In the genomic region with DNA sequence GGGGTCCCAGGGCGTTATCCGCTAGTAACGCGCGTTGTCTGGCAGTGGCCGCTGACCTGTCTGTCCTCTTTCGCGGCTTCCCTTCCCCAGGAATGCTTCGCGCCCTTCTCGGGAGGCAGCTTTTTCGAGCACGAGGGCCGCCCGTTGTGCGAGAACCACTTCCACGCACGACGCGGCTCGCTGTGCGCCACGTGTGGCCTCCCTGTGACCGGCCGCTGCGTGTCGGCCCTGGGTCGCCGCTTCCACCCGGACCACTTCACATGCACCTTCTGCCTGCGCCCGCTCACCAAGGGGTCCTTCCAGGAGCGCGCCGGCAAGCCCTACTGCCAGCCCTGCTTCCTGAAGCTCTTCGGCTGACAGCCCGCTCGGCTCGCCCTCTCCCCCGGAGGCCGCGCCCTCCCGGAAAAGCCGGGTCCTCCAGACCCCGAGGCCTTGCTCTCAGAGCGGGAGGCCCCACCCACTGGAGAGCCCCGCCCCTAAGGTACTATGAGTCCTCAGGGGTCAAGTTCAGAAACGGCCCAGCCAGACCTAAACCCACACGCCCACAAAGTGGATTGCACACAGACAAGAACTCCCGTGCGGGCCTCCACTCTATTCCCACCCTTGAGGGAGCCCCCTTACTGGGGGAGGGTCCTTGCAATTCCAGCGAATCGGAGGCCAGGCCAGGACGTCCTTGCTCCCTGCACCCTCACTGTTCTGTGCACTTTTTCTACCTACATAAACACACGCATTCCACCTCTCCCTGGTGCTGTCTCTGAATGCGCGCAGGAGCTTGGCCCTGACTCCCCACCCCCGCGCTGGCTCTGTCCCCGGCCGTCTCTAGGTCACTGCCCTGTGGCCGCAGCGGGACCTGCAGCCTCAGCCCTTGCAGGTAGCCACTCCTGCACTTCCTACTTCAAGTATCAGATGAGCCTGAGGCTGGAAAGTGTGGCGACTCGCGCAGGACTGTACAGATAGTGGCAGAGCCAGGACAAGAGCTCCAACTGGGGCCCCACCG, we compare ENCODE assay signal across 9 cellular contexts. TPM values are rescaled to one million over a fixed set of nuclear protein-coding genes. Genes with fewer than 3 reads are reported as not detected.
DNase-seq lines count a peak whose midpoint lies in the region; ATAC-seq and TF ChIP-seq lines count a peak whose summit lies in the region.
"Had no signal": no experiment of that assay in that cellular context is flagged by ENCODE, and none has a peak within 500 bp of the region (broad histone marks: within the 10 kb centered on the region; RNA-seq: fewer than 3 reads in every experiment).

No MANE protein-coding gene starts in this region.

- DNase-seq in HT-29 (ENCODE audit: low spot score) (peak; percentile 80), aorta (no peak), NCI-H146 treated with DMSO at 0.1 percent for 48 hours (lab: John Stamatoyannopoulos, UW; ENCODE audit: unreplicated experiment) (no peak), AG08396 (ENCODE audit: low spot score) (no peak)
- DNase-seq in activated T-cell treated with anti-CD3 and anti-CD28 coated beads, Interleukin-2, amount 50 U/mL, for 72 hours, result peak; percentile 55 to 59

- H3K9me3 ChIP-seq in liver (ENCODE audit: control insufficient read depth in 4 of 4, low read length in 3 of 4) (no peaks in the 10 kb centered on the region), aorta (ENCODE audit: control insufficient read depth, low read length) (no peaks in the 10 kb centered on the region)

- no peak overlapping the region for H3K27ac Mint-ChIP-seq in activated T-cell treated with anti-CD3 and anti-CD28 coated beads, Interleukin-2, amount 50 U/mL, for 72 hours

- peak overlapping the region; percentile 88 to 92 for H3K4me3 Mint-ChIP-seq in activated T-cell treated with anti-CD3 and anti-CD28 coated beads, Interleukin-2, amount 50 U/mL, for 72 hours

- peaks cover 0 to 1% of the 10 kb centered on the region in 2 donors for H3K36me3 Mint-ChIP-seq in activated T-cell treated with anti-CD3 and anti-CD28 coated beads, Interleukin-2, amount 50 U/mL, for 72 hours (ENCODE audit: insufficient read depth in 2 of 2)

- peak overlapping the region; percentile 7 to 72 (median 54) for H3K4me3 ChIP-seq in liver (ENCODE audit: low read depth in 1 of 3, low read length in 3 of 3)
- H3K4me3 ChIP-seq in aorta (ENCODE audit: low read length in 2 of 2), result no peak overlapping the region

- H3K4me1 ChIP-seq in liver (ENCODE audit: control insufficient read depth in 4 of 4, insufficient read depth in 4 of 4, low read length in 3 of 4) (peaks cover 5 to 31% (median 19%) of the 10 kb centered on the region in 4 donors), aorta (ENCODE audit: control insufficient read depth in 1 of 2, insufficient read depth in 2 of 2, low read length in 2 of 2) (no peaks in the 10 kb centered on the region)

- H3K9me3 Mint-ChIP-seq in activated T-cell treated with anti-CD3 and anti-CD28 coated beads, Interleukin-2, amount 50 U/mL, for 72 hours, result no peaks in the 10 kb centered on the region

- TF ChIP-seq POLR2A in GM18505 (IDR thresholded peaks at IDR 0.05; ENCODE audit: borderline replicate concordance, extremely low read depth, insufficient read depth, insufficient read length), result no peak

- no peaks in the 10 kb centered on the region for H3K36me3 ChIP-seq in liver (ENCODE audit: control insufficient read depth in 4 of 4, insufficient read depth in 3 of 4, low read depth in 1 of 4, low read length in 3 of 4)
- H3K36me3 ChIP-seq in aorta (ENCODE audit: control insufficient read depth in 1 of 2, insufficient read depth in 2 of 2, low read length in 1 of 2), result peaks cover 0 to 11% of the 10 kb centered on the region in 2 donors

- peak overlapping the region; percentile 81 to 89 for H3K27ac ChIP-seq in liver (ENCODE audit: low read depth in 1 of 2, low read length in 2 of 2)
- H3K27ac ChIP-seq in aorta (ENCODE audit: low read depth in 1 of 2, low read length in 2 of 2), result no peak overlapping the region

- H3K4me1 Mint-ChIP-seq in activated T-cell treated with anti-CD3 and anti-CD28 coated beads, Interleukin-2, amount 50 U/mL, for 72 hours (ENCODE audit: low read depth), result peaks cover 26% of the 10 kb centered on the region

- H3K27me3 ChIP-seq in liver (ENCODE audit: control insufficient read depth in 4 of 4, insufficient read depth in 4 of 4, low read length in 3 of 4) (no peaks in the 10 kb centered on the region), aorta (ENCODE audit: control insufficient read depth in 1 of 2, insufficient read depth in 2 of 2, low read length in 1 of 2) (no peaks in the 10 kb centered on the region)

- ATAC-seq in GM18505 (IDR thresholded peaks at IDR 0.05; ENCODE audit: unreplicated experiment) (peak; percentile 29), aorta (ENCODE audit: low FRiP score) (peak; percentile 5), HG02870 (IDR thresholded peaks at IDR 0.05; ENCODE audit: unreplicated experiment) (no peak)
- peak; percentile 37 to 54 for ATAC-seq in activated T-cell treated with anti-CD3 and anti-CD28 coated beads, Interleukin-2, amount 50 U/mL, for 72 hours (replicated peaks in 1 of 2)

- peak; percentile 63 for TF ChIP-seq CTCF in liver (IDR thresholded peaks at IDR 0.05; ENCODE audit: low read depth, low read length, missing input control)

- H3K27me3 Mint-ChIP-seq in activated T-cell treated with anti-CD3 and anti-CD28 coated beads, Interleukin-2, amount 50 U/mL, for 72 hours (ENCODE audit: low read depth), result peaks cover 33% of the 10 kb centered on the region

- TF ChIP-seq RAD21 in liver (IDR thresholded peaks at IDR 0.05), result peak; percentile 54 to 68

- no peak overlapping the region for H3K9ac ChIP-seq in liver (ENCODE audit: low read depth in 1 of 2, low read length in 2 of 2)

- 20% methylated on average over 67 of the region's 67 CpGs for WGBS in liver
- WGBS in aorta, 2 donors, result 75 to 78% methylated on average over 67 of the region's 67 CpGs

- intact Hi-C loops in aorta (cut with DNase I), result no loop called here

TF ChIP-seq in liver, 16 proteins besides CTCF, POLR2A, EP300 and RAD21 (continues in another document):
- TF ChIP-seq RXRA (IDR thresholded peaks at IDR 0.05) (peak; percentile 88 to 90), GABPA (IDR thresholded peaks at IDR 0.05 in 1 of 2, conservative IDR thresholded peaks at IDR 0.05 in 1 of 2) (peak in 1 of 2 donors; percentile 27), REST (IDR thresholded peaks at IDR 0.05) (no peak)

RNA-seq across cellular contexts. Expression of gene SLC5A2, which starts 5.4 kb away (rescaled TPM):
- 0.29 and 0.86 TPM in 2 replicates for total RNA-seq in HT-29 (2014; rRNA removed; shearing (Covaris generic))
- not detected for total RNA-seq in activated T-cell treated with anti-CD3 and anti-CD28 coated beads, Interleukin-2, amount 50 U/mL, for 72 hours
- total RNA-seq in liver (under 1 TPM in 1 of 2 donors, not detected in 1; 0.14 TPM), aorta (under 1 TPM; 0.24 to 0.65 TPM)
- polyA plus RNA-seq in liver (1 to 10 TPM in 1 of 2 donors, under 1 TPM in 1; 0.93 to 8.1 TPM), aorta (1 to 10 TPM in 1 of 2 donors, not detected in 1; 2.3 TPM)
- total RNA-seq: NCI-H460 had no signal

RNA-seq across cellular contexts. Expression of gene TGFB1I1, which starts 5.6 kb away (rescaled TPM):
- 0.43 and 1.1 TPM in 2 replicates for total RNA-seq in HT-29 (2014; rRNA removed; shearing (Covaris generic))
- total RNA-seq in activated T-cell treated with anti-CD3 and anti-CD28 coated beads, Interleukin-2, amount 50 U/mL, for 72 hours, result 1 to 10 TPM; 1.3 to 4.4 TPM
- total RNA-seq in liver, result 1 to 10 TPM; 4.2 to 6.8 TPM
- polyA plus RNA-seq in liver, result 1 to 10 TPM; 4.9 to 8.3 TPM
- total RNA-seq in aorta, result 100 to 1,000 TPM; 166 to 240 TPM
- 100 to 1,000 TPM; 124 to 232 TPM for polyA plus RNA-seq in aorta

RNA-seq across cellular contexts. Expression of gene ARMC5, which starts 18.2 kb away (rescaled TPM):
- 31.0 and 33.1 TPM in 2 replicates for total RNA-seq in HT-29 (2014; rRNA removed; shearing (Covaris generic))
- 10 to 100 TPM; 11.2 to 12.2 TPM for total RNA-seq in activated T-cell treated with anti-CD3 and anti-CD28 coated beads, Interleukin-2, amount 50 U/mL, for 72 hours
- total RNA-seq in liver (10 to 100 TPM in 1 of 2 donors, 1 to 10 TPM in 1; 5.4 to 13.3 TPM), aorta (1 to 10 TPM; 7.9 to 9.7 TPM)
- polyA plus RNA-seq in liver (10 to 100 TPM; 10.1 to 12.6 TPM), aorta (10 to 100 TPM in 1 of 2 donors, 1 to 10 TPM in 1; 2.1 to 14.1 TPM)

RNA-seq across cellular contexts. Expression of gene RUSF1, which starts 30.7 kb away (rescaled TPM):
- total RNA-seq in HT-29 (2014; rRNA removed; shearing (Covaris generic)), result 43.7 and 53.3 TPM in 2 replicates
- 10 to 100 TPM; 46.8 to 57.4 TPM for total RNA-seq in activated T-cell treated with anti-CD3 and anti-CD28 coated beads, Interleukin-2, amount 50 U/mL, for 72 hours
- total RNA-seq in liver, result 10 to 100 TPM; 47.3 to 73.1 TPM
- 10 to 100 TPM; 21.8 to 51.7 TPM for polyA plus RNA-seq in liver
- total RNA-seq in aorta, result 10 to 100 TPM; 50.6 to 62.4 TPM
- polyA plus RNA-seq in aorta, result 10 to 100 TPM; 15.3 to 71.7 TPM

RNA-seq across cellular contexts. Expression of gene ZNF843, which starts 34.9 kb away (rescaled TPM):
- not detected in 2 replicates for total RNA-seq in HT-29 (2014; rRNA removed; shearing (Covaris generic))
- under 1 TPM; 0.38 to 0.53 TPM for total RNA-seq in activated T-cell treated with anti-CD3 and anti-CD28 coated beads, Interleukin-2, amount 50 U/mL, for 72 hours
- under 1 TPM; 0.25 to 0.84 TPM for total RNA-seq in liver
- polyA plus RNA-seq in liver, result under 1 TPM in 1 of 2 donors, not detected in 1; 0.35 TPM
- 1 to 10 TPM in 1 of 2 donors, under 1 TPM in 1; 0.68 to 1.9 TPM for total RNA-seq in aorta
- 1 to 10 TPM in 1 of 2 donors, under 1 TPM in 1; 0.50 to 1.0 TPM for polyA plus RNA-seq in aorta

Comparison
In these comparisons a context has a peak if more than half of its experiments do, and no peak if none do; other contexts are left out.
1. DNase-seq: peak in HT-29 (single experiment) and activated T-cell treated with anti-CD3 and anti-CD28 coated beads, Interleukin-2, amount 50 U/mL, for 72 hours (2 of 2); none in aorta (0 of 2), NCI-H146 treated with DMSO at 0.1 percent for 48 hours (single experiment) and AG08396 (single experiment).
2. H3K27ac ChIP-seq: peak in liver (2 of 2); none in aorta (0 of 2).
3. H3K4me3 ChIP-seq: peak in liver (3 of 3); none in aorta (0 of 2).
4. RNA of gene TGFB1I1, which starts 5.6 kb away (total RNA-seq): 166 to 240 TPM in aorta; 4.2 to 6.8 TPM in liver, 1.3 to 4.4 TPM in activated T-cell treated with anti-CD3 and anti-CD28 coated beads, Interleukin-2, amount 50 U/mL, for 72 hours and 0.43 to 1.1 TPM in HT-29; every median in the first group is over 10 times any median in the second.